ENCODE assay signal across 3 cellular contexts in genomic region chr2:170669909-170670308, GRCh38.
TF ChIP-seq lines count a peak whose summit lies in the region.

No MANE protein-coding gene starts in this region.

TF ChIP-seq in HepG2, 621 proteins besides CTCF, POLR2A, EP300 and RAD21 (continues in another document):
- TF ChIP-seq GTF3A (CRISPR knock-in tag; conservative IDR thresholded peaks at IDR 0.05) (no peak), ZNF83 (CRISPR knock-in tag; IDR thresholded peaks at IDR 0.05; ENCODE audit: borderline replicate concordance) (no peak), MAZ (IDR thresholded peaks at IDR 0.05; ENCODE audit: borderline replicate concordance, low read depth, low read length) (no peak), MAZ (CRISPR knock-in tag; IDR thresholded peaks at IDR 0.05; ENCODE audit: low read depth) (no peak), NPAS2 (CRISPR knock-in tag; IDR thresholded peaks at IDR 0.05; ENCODE audit: borderline replicate concordance) (no peak), ZBTB40 (IDR thresholded peaks at IDR 0.05) (peak; percentile 48), ZBTB40 (CRISPR knock-in tag; IDR thresholded peaks at IDR 0.05) (peak; percentile 81)

TF ChIP-seq in GM12878, 131 proteins besides CTCF, POLR2A, EP300 and RAD21:
- no peak for TF ChIP-seq TCF3 (IDR thresholded peaks at IDR 0.05; ENCODE audit: borderline replicate concordance, insufficient read depth, low read depth, low read length)
- no peak for TF ChIP-seq SPI1 (IDR thresholded peaks at IDR 0.05; ENCODE audit: borderline replicate concordance, insufficient read depth, low read depth, low read length)
- peak; percentile 57 for TF ChIP-seq ZBTB40 (IDR thresholded peaks at IDR 0.05; ENCODE audit: borderline replicate concordance)

TF ChIP-seq in K562, 482 proteins besides CTCF, POLR2A, EP300 and RAD21:
- TF ChIP-seq ZNF384 (IDR thresholded peaks at IDR 0.05; ENCODE audit: low read depth, low read length) (peak; percentile 39; the same call in 1 of the 2 replicates), ZNF121 (CRISPR knock-in tag; conservative IDR thresholded peaks at IDR 0.05) (peak; percentile 30; the same call in 1 of the 2 replicates), CBX8 (IDR thresholded peaks at IDR 0.05; ENCODE audit: borderline replicate concordance, extremely low read depth, low read depth, low read length, poor library complexity, severe bottlenecking) (no peak), NFATC3 (IDR thresholded peaks at IDR 0.05) (no peak), ZBTB40 (IDR thresholded peaks at IDR 0.05) (peak; percentile 95), ZBTB40 (CRISPR knock-in tag; IDR thresholded peaks at IDR 0.05) (peak; percentile 93), FOXP4 (CRISPR knock-in tag; IDR thresholded peaks at IDR 0.05; ENCODE audit: borderline replicate concordance) (no peak), SP1 (CRISPR knock-in tag; IDR thresholded peaks at IDR 0.05) (no peak), ZNF354B (CRISPR knock-in tag; IDR thresholded peaks at IDR 0.05) (no peak), POU5F1 (IDR thresholded peaks at IDR 0.05; ENCODE audit: borderline replicate concordance, low read depth, low read length, partially characterized antibody) (no peak), TSC22D4 (tag; IDR thresholded peaks at IDR 0.05) (no peak), CUX1 (CRISPR knock-in tag; IDR thresholded peaks at IDR 0.05) (no peak), FUS (optimal IDR thresholded peaks at IDR 0.05; ENCODE audit: low read depth, low read length) (no peak), CEBPG (CRISPR knock-in tag; IDR thresholded peaks at IDR 0.05) (no peak), CEBPG (tag; conservative IDR thresholded peaks at IDR 0.05 in 1 of 2, IDR thresholded peaks at IDR 0.05 in 1 of 2) (no peak), TRIM24 (IDR thresholded peaks at IDR 0.05) (no peak), ATF1 (CRISPR knock-in tag; IDR thresholded peaks at IDR 0.05) (no peak), ATF1 (tag; IDR thresholded peaks at IDR 0.05) (no peak)
